ENCODE assay signal across 13 cellular contexts in genomic region chr3:131856171-131856570, GRCh38.
DNase-seq lines count a peak whose midpoint lies in the region; ATAC-seq and TF ChIP-seq lines count a peak whose summit lies in the region.
"Had no signal": no experiment of that assay in that cellular context is flagged by ENCODE, and none has a peak within 500 bp of the region (broad histone marks: within the 10 kb centered on the region; RNA-seq: fewer than 3 reads in every experiment).

No MANE protein-coding gene starts in this region.

- H3K27me3 ChIP-seq in PC-3 (ENCODE audit: low read length): no peaks in the 10 kb centered on the region
- H3K27me3 ChIP-seq in mammary epithelial cell (ENCODE audit: insufficient read depth, low read length): no peaks in the 10 kb centered on the region
- H3K27me3 ChIP-seq in foreskin keratinocyte: no peaks in the 10 kb centered on the region

- TF ChIP-seq POLR2A in GM18505 (IDR thresholded peaks at IDR 0.05; ENCODE audit: borderline replicate concordance, extremely low read depth, insufficient read depth, insufficient read length): no peak

- in situ Hi-C loops in mammary epithelial cell (cut with MboI; ENCODE audit: low sequenced_read_pairs in 2 of 2): no loop called here

- 60% methylated on average over 3 of the region's 3 CpGs for WGBS in mammary epithelial cell (ENCODE audit: low coverage, missing lambda C conversion rate)

- peak; percentile 59 for DNase-seq in PC-3
- peak; percentile 52 for DNase-seq in mammary epithelial cell
- DNase-seq in foreskin keratinocyte: peak; percentile 1 to 48
- no peak for DNase-seq in HuH-7.5 (ENCODE audit: low spot score)
- DNase-seq in occipital lobe (lab: John Stamatoyannopoulos, UW): no peak
- DNase-seq: AML-193; Caco-2; CD4-positive, alpha-beta T cell; H9; IMR-90 had no signal

- no peaks in the 10 kb centered on the region for H3F3A ChIP-seq in PC-3 (ENCODE audit: low read length, unreplicated experiment)

- H3K4me3 ChIP-seq in PC-3 (ENCODE audit: low read length): no peak overlapping the region
- no peak overlapping the region for H3K4me3 ChIP-seq in mammary epithelial cell (replicated peaks in 1 of 3; ENCODE audit: insufficient read depth in 1 of 3, low read depth in 2 of 3, low read length in 3 of 3)
- H3K4me3 ChIP-seq: K562 had no signal

- dilution Hi-C loops in mammary epithelial cell (cut with HindIII; ENCODE audit: low sequenced_read_pairs): no loop called here

- BruUV-seq in PC-3 (replicated peaks; lab: Mats Ljungman, UMichigan) (no TSS peak), mammary epithelial cell (replicated peaks; lab: Mats Ljungman, UMichigan) (no TSS peak)

- H2AFZ ChIP-seq in PC-3 (ENCODE audit: low read length) (no peak overlapping the region), mammary epithelial cell (ENCODE audit: low read depth, low read length) (no peak overlapping the region)

- no peaks in the 10 kb centered on the region for H3K36me3 ChIP-seq in PC-3 (ENCODE audit: low read depth, low read length)
- H3K36me3 ChIP-seq in mammary epithelial cell (ENCODE audit: insufficient read depth, low read length): no peaks in the 10 kb centered on the region

- H3K79me2 ChIP-seq in PC-3 (ENCODE audit: low read length) (no peaks in the 10 kb centered on the region), mammary epithelial cell (ENCODE audit: insufficient read depth, low read length) (no peaks in the 10 kb centered on the region)

- POLR2A ChIA-PET in PC-3 (lab: Charles Lee; ENCODE audit: unreplicated experiment): no interaction called here

- H4K20me1 ChIP-seq in PC-3 (ENCODE audit: low read length) (no peaks in the 10 kb centered on the region), mammary epithelial cell (ENCODE audit: insufficient read depth, low read length) (no peaks in the 10 kb centered on the region)

- H3K9ac ChIP-seq in PC-3 (ENCODE audit: low read length) (no peak overlapping the region), mammary epithelial cell (ENCODE audit: insufficient read depth, low read length) (no peak overlapping the region)

- TF ChIP-seq CTCF in PC-3 (conservative IDR thresholded peaks at IDR 0.05; ENCODE audit: low read depth, low read length) (no peak), mammary epithelial cell (conservative IDR thresholded peaks at IDR 0.05 in 1 of 2, IDR thresholded peaks at IDR 0.05 in 1 of 2; ENCODE audit: extremely low read depth in 1 of 2, insufficient read depth in 1 of 2, low read depth in 1 of 2, low read length in 2 of 2) (no peak), foreskin keratinocyte (conservative IDR thresholded peaks at IDR 0.05) (no peak)

- CTCF ChIA-PET in PC-3 (lab: Charles Lee): no interaction called here
- CTCF ChIA-PET in mammary epithelial cell (lab: Charles Lee; ENCODE audit: low non-redundant PET): no interaction called here

- H3K27ac ChIP-seq in PC-3 (ENCODE audit: low read length) (no peak overlapping the region), mammary epithelial cell (ENCODE audit: insufficient read depth, low read depth, low read length) (no peak overlapping the region), foreskin keratinocyte (no peak overlapping the region)
- H3K27ac ChIP-seq: C4-2B had no signal

- ATAC-seq in PC-3 (no peak), foreskin keratinocyte (peak; percentile 83), GM18505 (IDR thresholded peaks at IDR 0.05; ENCODE audit: unreplicated experiment) (no peak)
- ATAC-seq: K562 had no signal

- H3K9me2 ChIP-seq in PC-3 (replicated peaks; ENCODE audit: low read length): no peaks in the 10 kb centered on the region

- no peaks in the 10 kb centered on the region for H3K9me3 ChIP-seq in PC-3 (ENCODE audit: low read length)
- H3K9me3 ChIP-seq in mammary epithelial cell (replicated peaks; ENCODE audit: insufficient read depth, low read length): no peaks in the 10 kb centered on the region
- H3K9me3 ChIP-seq: Caco-2 had no signal

- H3K4me2 ChIP-seq in PC-3 (ENCODE audit: low read length) (no peak overlapping the region), mammary epithelial cell (ENCODE audit: insufficient read depth, low read depth, low read length) (no peak overlapping the region)

- intact Hi-C loops in PC-3 (cut with micrococcal nuclease): no loop called here
- intact Hi-C loops in mammary epithelial cell (cut with micrococcal nuclease): no loop called here

- H3K4me1 ChIP-seq in PC-3 (ENCODE audit: insufficient read depth, low read length) (peaks cover 4% of the 10 kb centered on the region; the same call in 1 of the 2 replicates), mammary epithelial cell (ENCODE audit: insufficient read depth, low read length) (no peaks in the 10 kb centered on the region), foreskin keratinocyte (no peaks in the 10 kb centered on the region)
- H3K4me1 ChIP-seq: Caco-2 had no signal

Comparison
In these comparisons a context has a peak if more than half of its experiments do, and no peak if none do; other contexts are left out.
1. DNase-seq: peak in PC-3 (single experiment), mammary epithelial cell (single experiment) and foreskin keratinocyte (2 of 2); none in HuH-7.5 (single experiment) and occipital lobe (single experiment).